Comparison of ENCODE assay signal across 23 cellular contexts in the genomic region with DNA sequence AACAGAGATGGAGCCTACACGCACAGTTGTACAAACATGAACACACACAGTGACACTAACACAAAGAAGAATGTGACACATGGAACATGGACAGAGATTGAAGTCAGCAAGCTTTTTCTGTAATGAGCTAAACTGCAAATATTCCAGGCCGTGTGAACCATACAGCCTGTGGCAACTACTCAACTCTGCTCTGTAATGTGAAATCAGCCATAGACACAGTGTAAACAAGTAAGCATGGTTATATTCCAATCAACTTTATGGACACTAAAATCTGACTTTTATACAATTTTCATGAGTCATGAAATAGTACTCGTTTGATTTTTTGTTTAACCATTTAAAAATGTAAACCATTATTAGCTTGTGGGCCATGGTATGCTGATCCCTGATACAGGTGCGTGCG.
DNase-seq lines count a peak whose midpoint lies in the region; FAIRE-seq and TF ChIP-seq lines count a peak whose summit lies in the region.
"Had no signal": no experiment of that assay in that cellular context is flagged by ENCODE, and none has a peak within 500 bp of the region (broad histone marks: within the 10 kb centered on the region; RNA-seq: fewer than 3 reads in every experiment).

No MANE protein-coding gene starts in this region.

- H3K23ac ChIP-seq in neuronal stem cell (ENCODE audit: low read depth, low read length, poor library complexity), result no peak overlapping the region

- no peak for TF ChIP-seq CTCF in Caco-2 (IDR thresholded peaks at IDR 0.05; ENCODE audit: insufficient read depth in 1 of 2, low read depth in 1 of 2, low read length in 1 of 2, severe bottlenecking in 1 of 2, unreplicated experiment in 1 of 2)
- no peak for TF ChIP-seq CTCF in VCaP (conservative IDR thresholded peaks at IDR 0.05)
- no peak for TF ChIP-seq CTCF in fibroblast of lung (conservative IDR thresholded peaks at IDR 0.05 in 1 of 2, IDR thresholded peaks at IDR 0.05 in 1 of 2; ENCODE audit: low read depth in 1 of 2, low read length in 2 of 2)
- no peak for TF ChIP-seq CTCF in D721Med (IDR thresholded peaks at IDR 0.05; ENCODE audit: insufficient read depth, missing control alignments)

- peaks cover 3% of the 10 kb centered on the region for H3K79me1 ChIP-seq in neuronal stem cell (ENCODE audit: low read depth, low read length)

- DNase-seq in Caco-2, result no peak
- DNase-seq in fibroblast of lung (ENCODE audit: low read depth in 2 of 2), result peak; percentile 37 to 58
- no peak for DNase-seq in retina
- DNase-seq in NCI-H2171 (lab: John Stamatoyannopoulos, UW), result no peak
- DNase-seq in D721Med (ENCODE audit: insufficient read length, low spot score), result no peak
- no peak for DNase-seq in neuronal stem cell (ENCODE audit: low spot score)
- DNase-seq: activated CD4-positive, alpha-beta T cell treated with anti-CD3 and anti-CD28 coated beads, Interleukin-2, amount 50 U/mL, for 48 hours; activated naive CD4-positive, alpha-beta T cell; activated T-cell treated with anti-CD3 and anti-CD28 coated beads for 4 hours; amniotic stem cell; central memory CD4-positive, alpha-beta T cell; erythroblast; Kasumi-1; NCI-H1048; NCI-H1930; NCI-H226; NCI-H82 had no signal

- H3K36me3 ChIP-seq in Caco-2 (ENCODE audit: control insufficient read depth, insufficient read depth, low read length) (peaks cover 3% of the 10 kb centered on the region; the same call in 1 of the 2 replicates), fibroblast of lung (ENCODE audit: control insufficient read depth, insufficient read depth, low read length) (peaks cover 7% of the 10 kb centered on the region), rectal smooth muscle tissue (ENCODE audit: control insufficient read depth, insufficient read depth, low read length) (peaks cover 19% of the 10 kb centered on the region), neuronal stem cell (replicated peaks in 1 of 2; ENCODE audit: control insufficient read depth in 2 of 2, insufficient read depth in 2 of 2, low read length in 2 of 2) (peaks cover 17 to 92% of the 10 kb centered on the region in 2 donors)

- H3K9me3 ChIP-seq in Caco-2, result no peaks in the 10 kb centered on the region
- no peaks in the 10 kb centered on the region for H3K9me3 ChIP-seq in fibroblast of lung (ENCODE audit: control insufficient read depth, insufficient read depth, low read depth, low read length)
- H3K9me3 ChIP-seq in neuronal stem cell (replicated peaks in 1 of 2; ENCODE audit: control insufficient read depth in 2 of 2, insufficient read depth in 1 of 2, low read depth in 1 of 2, low read length in 2 of 2), result no peaks in the 10 kb centered on the region
- H3K9me3 ChIP-seq: neutrophil had no signal

- H2BK120ac ChIP-seq in neuronal stem cell (ENCODE audit: low read depth, low read length), result no peak overlapping the region

- BruUV-seq in Caco-2 (replicated peaks; lab: Mats Ljungman, UMichigan), result no TSS peak

- H3K9ac ChIP-seq in fibroblast of lung (ENCODE audit: insufficient read depth, low read length), result no peak overlapping the region
- no peak overlapping the region for H3K9ac ChIP-seq in rectal smooth muscle tissue (ENCODE audit: low read length)
- no peak overlapping the region for H3K9ac ChIP-seq in neuronal stem cell (ENCODE audit: low read depth, low read length, poor library complexity)

- no peak overlapping the region for H3K4ac ChIP-seq in neuronal stem cell (ENCODE audit: low read length)

- intact Hi-C loops in Caco-2 (cut with micrococcal nuclease; ENCODE audit: unreplicated experiment), result no loop called here

- peaks cover 10% of the 10 kb centered on the region for H3K36me3 Mint-ChIP-seq in Caco-2 (ENCODE audit: insufficient read depth, unreplicated experiment)

- no peaks in the 10 kb centered on the region for H4K20me1 ChIP-seq in fibroblast of lung (ENCODE audit: control insufficient read depth, extremely low read depth, insufficient read depth, low read length)

- H3K4me3 Mint-ChIP-seq in Caco-2 (ENCODE audit: unreplicated experiment), result no peak overlapping the region
- H3K4me3 Mint-ChIP-seq: T-helper 2 cell treated with Interferon-gamma antibody and Interleukin-4, amounts not matched to agents 5 μg/mL and 100 μg/mL, for 36 hours had no signal

- H4K91ac ChIP-seq in neuronal stem cell (ENCODE audit: low read depth, low read length, poor library complexity), result no peak overlapping the region

- CTCF ChIA-PET in Caco-2 (lab: Charles Lee), result interaction anchor here (1.0 kb wide), 1 partner anchor 129 kb away, joined by 3 read pairs; the partner anchor contains the start of gene HIC1

- no peak overlapping the region for H2BK15ac ChIP-seq in neuronal stem cell (ENCODE audit: low read length)

- H3K4me2 ChIP-seq in fibroblast of lung (ENCODE audit: extremely low read depth, insufficient read depth, low read length) (no peak overlapping the region), neuronal stem cell (ENCODE audit: insufficient read depth, low read length, poor library complexity, severe bottlenecking) (no peak overlapping the region)

- H2AFZ ChIP-seq in fibroblast of lung (ENCODE audit: low read length), result no peak overlapping the region
- H2AFZ ChIP-seq in neuronal stem cell (ENCODE audit: low read length), result no peak overlapping the region

- peak overlapping the region; percentile 12 for H3K27ac Mint-ChIP-seq in Caco-2 (ENCODE audit: unreplicated experiment)
- H3K27ac Mint-ChIP-seq: T-helper 2 cell treated with Interferon-gamma antibody and Interleukin-4, amounts not matched to agents 5 μg/mL and 100 μg/mL, for 36 hours had no signal

- H3K27me3 ChIP-seq in Caco-2 (replicated peaks; ENCODE audit: control insufficient read depth, insufficient read depth, low read length) (no peaks in the 10 kb centered on the region), fibroblast of lung (ENCODE audit: control insufficient read depth, insufficient read depth, low read length) (no peaks in the 10 kb centered on the region), rectal smooth muscle tissue (ENCODE audit: control insufficient read depth, insufficient read depth, low read length) (no peaks in the 10 kb centered on the region), neuronal stem cell (ENCODE audit: control insufficient read depth in 3 of 3, insufficient read depth in 3 of 3, low read depth in 1 of 3, low read length in 3 of 3) (no peaks in the 10 kb centered on the region)
- H3K27me3 ChIP-seq: neutrophil had no signal

- H3K4me3 ChIP-seq in Caco-2 (ENCODE audit: low read depth, low read length), result no peak overlapping the region
- no peak overlapping the region for H3K4me3 ChIP-seq in fibroblast of lung (replicated peaks in 1 of 4; ENCODE audit: control extremely low read depth in 1 of 4, insufficient read depth in 1 of 4, low read depth in 3 of 4, low read length in 4 of 4)
- H3K4me3 ChIP-seq in rectal smooth muscle tissue (ENCODE audit: low read length), result no peak overlapping the region
- H3K4me3 ChIP-seq in neuronal stem cell (ENCODE audit: low read length in 2 of 2), result no peak overlapping the region

- no peaks in the 10 kb centered on the region for H3K27me3 Mint-ChIP-seq in Caco-2 (ENCODE audit: insufficient read depth, unreplicated experiment)

- H3K79me2 ChIP-seq in fibroblast of lung (ENCODE audit: control insufficient read depth, insufficient read depth, low read length), result no peaks in the 10 kb centered on the region

- no peak for FAIRE-seq in D721Med (lab: Jason Lieb, UNC)
- FAIRE-seq: GM12891, H54 had no signal

- no peaks in the 10 kb centered on the region for H3K9me3 Mint-ChIP-seq in Caco-2 (ENCODE audit: unreplicated experiment)
- H3K9me3 Mint-ChIP-seq: T-helper 2 cell treated with Interferon-gamma antibody and Interleukin-4, amounts not matched to agents 5 μg/mL and 100 μg/mL, for 36 hours had no signal

- H3K4me1 Mint-ChIP-seq in Caco-2 (ENCODE audit: low read depth, unreplicated experiment), result peaks cover 19% of the 10 kb centered on the region

- WGBS in neuronal stem cell (ENCODE audit: extremely low coverage in 2 of 2, insufficient read length in 2 of 2, insufficient replicate concordance in 1 of 2), 2 donors, result no CpG with 5 or more reads among the region's 5 CpGs

- POLR2A ChIA-PET in Caco-2 (lab: Charles Lee), result no interaction called here

- no peak overlapping the region for H3K18ac ChIP-seq in neuronal stem cell (ENCODE audit: low read length)

- no peak overlapping the region for H2AK5ac ChIP-seq in neuronal stem cell (ENCODE audit: low read depth, low read length)

- H4K8ac ChIP-seq in neuronal stem cell (ENCODE audit: low read depth, low read length), result no peak overlapping the region

- H2BK12ac ChIP-seq in neuronal stem cell (ENCODE audit: low read length), result no peak overlapping the region

- no peak overlapping the region for H2BK5ac ChIP-seq in neuronal stem cell (ENCODE audit: low read length)

- H3K14ac ChIP-seq in neuronal stem cell (ENCODE audit: low read length), result no peak overlapping the region

- H3K4me1 ChIP-seq in Caco-2 (peaks cover 23% of the 10 kb centered on the region), fibroblast of lung (ENCODE audit: control insufficient read depth, extremely low read depth, insufficient read depth, low read length) (peaks cover 42% of the 10 kb centered on the region), rectal smooth muscle tissue (ENCODE audit: control insufficient read depth, insufficient read depth, low read length) (peaks cover 42% of the 10 kb centered on the region), neuronal stem cell (ENCODE audit: control insufficient read depth in 2 of 2, insufficient read depth in 1 of 2, low read depth in 1 of 2, low read length in 2 of 2) (peaks cover 6 to 15% of the 10 kb centered on the region in 2 donors)

- peak overlapping the region; percentile 18; the same call in 1 of the 2 replicates for H3K27ac ChIP-seq in VCaP
- peak overlapping the region; percentile 50 for H3K27ac ChIP-seq in fibroblast of lung (ENCODE audit: insufficient read depth, low read length)
- peak overlapping the region; percentile 92 for H3K27ac ChIP-seq in rectal smooth muscle tissue (ENCODE audit: low read depth, low read length)
- no peak overlapping the region for H3K27ac ChIP-seq in neuronal stem cell (replicated peaks; ENCODE audit: low read length)
- H3K27ac ChIP-seq: neutrophil had no signal

Comparison
In these comparisons a context has a peak if more than half of its experiments do, and no peak if none do; other contexts are left out.
1. DNase-seq: peak in fibroblast of lung (2 of 2); none in Caco-2 (0 of 2), retina (single experiment), NCI-H2171 (single experiment), D721Med (single experiment) and neuronal stem cell (single experiment).